Comparison of ENCODE assay signal across 30 cellular contexts in genomic region chr11:120611576-120611975, GRCh38.
"Had no signal": no experiment of that assay in that cellular context is flagged by ENCODE, and none has a peak within 500 bp of the region (broad histone marks: within the 10 kb centered on the region; RNA-seq: fewer than 3 reads in every experiment).

No MANE protein-coding gene starts in this region.

- ATAC-seq: esophagus mucosa; gastrocnemius medialis; heart right ventricle; left colon; left ventricle myocardium superior; lower lobe of right lung; naive thymus-derived CD8-positive, alpha-beta T cell; sciatic nerve; stimulated activated effector memory CD8-positive, alpha-beta T cell treated with anti-CD3 and anti-CD28 coated beads, Interleukin-12 subunit alpha, Interleukin-12 subunit beta, amount 100 ng/mL, for 72 hours had no signal

- H3K4me3 Mint-ChIP-seq: immature natural killer cell; naive thymus-derived CD8-positive, alpha-beta T cell; nephron progenitor cell; stimulated activated effector memory CD8-positive, alpha-beta T cell treated with anti-CD3 and anti-CD28 coated beads, Interleukin-12 subunit alpha, Interleukin-12 subunit beta, amount 100 ng/mL, for 72 hours; type B pancreatic cell had no signal

- H3K4me3 ChIP-seq: dorsolateral prefrontal cortex, gastrocnemius medialis, heart right ventricle, lower lobe of right lung, prostate gland, right atrium auricular region, smooth muscle cell, stomach, thyroid gland had no signal

- H3K36me3 Mint-ChIP-seq: immature natural killer cell; naive thymus-derived CD8-positive, alpha-beta T cell; stimulated activated effector memory CD8-positive, alpha-beta T cell treated with anti-CD3 and anti-CD28 coated beads, Interleukin-12 subunit alpha, Interleukin-12 subunit beta, amount 100 ng/mL, for 72 hours; type B pancreatic cell had no signal

- H3K9me3 Mint-ChIP-seq: immature natural killer cell; stimulated activated effector memory CD8-positive, alpha-beta T cell treated with anti-CD3 and anti-CD28 coated beads, Interleukin-12 subunit alpha, Interleukin-12 subunit beta, amount 100 ng/mL, for 72 hours had no signal

- H3K27ac Mint-ChIP-seq: nephron progenitor cell; stimulated activated effector memory CD8-positive, alpha-beta T cell treated with anti-CD3 and anti-CD28 coated beads, Interleukin-12 subunit alpha, Interleukin-12 subunit beta, amount 100 ng/mL, for 72 hours; type B pancreatic cell had no signal

- H3K4me1 ChIP-seq: gastrocnemius medialis, prostate gland had no signal

- H3K36me3 ChIP-seq: gastrocnemius medialis, heart right ventricle, lower lobe of right lung, prostate gland, right atrium auricular region, stomach, thyroid gland had no signal

- DNase-seq: dorsolateral prefrontal cortex; effector CD4-positive, alpha-beta T cell; foreskin fibroblast; gastrocnemius medialis; glutamatergic neuron; heart right ventricle; hippocampal formation; immature natural killer cell; islet precursor cell; kidney glomerular epithelial cell; left colon; left ventricle myocardium superior; lower lobe of right lung; naive thymus-derived CD8-positive, alpha-beta T cell; nephron progenitor cell; nucleus accumbens; stimulated activated CD4-positive, alpha-beta T cell treated with anti-CD3 and anti-CD28 coated beads, Interleukin-12 subunit alpha, Interleukin-12 subunit beta, amount 100 ng/mL, for 4 hours; stimulated activated CD4-positive, alpha-beta T cell treated with anti-CD3 and anti-CD28 coated beads, Interleukin-1b, Interleukin-23, amount 100 ng/mL, for 48 hours; stimulated activated CD4-positive, alpha-beta T cell treated with anti-CD3 and anti-CD28 coated beads, Interleukin-4, amount 100 ng/mL, for 24 hours; stimulated activated naive CD4-positive, alpha-beta T cell treated with Interleukin-2 at 50 U/mL for 16 hours; stomach; thyroid gland had no signal

- FAIRE-seq: colon had no signal

- H3K27me3 ChIP-seq: dorsolateral prefrontal cortex, gastrocnemius medialis, right atrium auricular region, thyroid gland had no signal

- H3K9me3 ChIP-seq: gastrocnemius medialis, heart right ventricle, lower lobe of right lung, prostate gland, right atrium auricular region, stomach, thyroid gland had no signal
